In the genomic region with DNA sequence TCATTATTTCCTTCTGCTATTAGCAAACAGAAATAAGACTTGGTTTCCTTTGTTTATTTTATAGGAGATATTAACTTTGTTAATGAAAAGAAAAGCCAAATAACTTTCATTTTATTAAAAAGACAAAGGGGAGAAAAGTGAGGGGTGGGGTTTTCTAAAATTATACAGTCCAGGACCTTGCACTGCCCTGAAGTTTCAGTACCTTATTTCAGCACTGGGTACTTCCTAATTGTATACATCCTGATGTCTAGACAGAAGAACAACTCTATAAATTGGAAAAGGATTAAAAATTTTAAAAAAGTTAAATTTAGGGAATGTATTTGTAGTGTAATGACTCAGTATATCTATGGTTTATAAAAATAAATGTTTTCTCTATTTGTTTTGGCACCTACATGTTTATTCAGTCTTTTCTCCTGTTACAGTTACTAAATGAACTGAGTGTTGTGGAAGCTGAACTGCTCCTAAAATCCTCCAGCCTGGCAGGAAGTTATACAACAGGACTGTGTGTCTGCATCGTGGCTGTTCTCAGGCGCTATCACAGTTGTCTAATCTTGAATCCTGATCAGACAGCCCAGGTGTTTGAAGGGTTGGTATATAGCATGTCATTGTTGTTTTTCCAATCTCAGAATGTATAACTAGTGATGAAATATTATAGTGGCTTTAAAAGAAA, we compare ENCODE assay signal across 17 cellular contexts. TPM values are rescaled to one million over a fixed set of nuclear protein-coding genes. Genes with fewer than 3 reads are reported as not detected.
DNase-seq lines count a peak whose midpoint lies in the region; ATAC-seq and TF ChIP-seq lines count a peak whose summit lies in the region.
"Had no signal": no experiment of that assay in that cellular context is flagged by ENCODE, and none has a peak within 500 bp of the region (broad histone marks: within the 10 kb centered on the region; RNA-seq: fewer than 3 reads in every experiment).

No MANE protein-coding gene starts in this region.

- no peak overlapping the region for H2BK12ac ChIP-seq in neuronal stem cell (ENCODE audit: low read length)

- no peak overlapping the region for H3K27ac Mint-ChIP-seq in HFFc6
- H3K27ac Mint-ChIP-seq: activated CD4-positive, alpha-beta memory T cell treated with anti-CD3 and anti-CD28 coated beads, Interleukin-2, amount 10 ng/mL, durations not matched to agents 7 days and 5 days; T-helper 2 cell treated with Interferon-gamma antibody and Interleukin-4, amounts not matched to agents 5 μg/mL and 100 μg/mL, for 36 hours had no signal

- H3K9ac ChIP-seq in GM23248 (no peak overlapping the region), neuronal stem cell (ENCODE audit: low read depth, low read length, poor library complexity) (no peak overlapping the region)

- H3K9me2 ChIP-seq in GM23248 (ENCODE audit: insufficient read depth) = no peaks in the 10 kb centered on the region

- no peaks in the 10 kb centered on the region for H3K79me1 ChIP-seq in neuronal stem cell (ENCODE audit: low read depth, low read length)

- no peaks in the 10 kb centered on the region for H3K4me1 Mint-ChIP-seq in HFFc6 (ENCODE audit: low read depth)

- DNase-seq in GM23248 = no peak
- DNase-seq in SK-MEL-5 (ENCODE audit: low read depth, low spot score) = peak; percentile 35
- DNase-seq in fibroblast of gingiva (ENCODE audit: low read depth) = peak; percentile 30
- no peak for DNase-seq in sciatic nerve (ENCODE audit: low spot score)
- no peak for DNase-seq in neuronal stem cell (ENCODE audit: low spot score)
- no peak for DNase-seq in HFFc6
- DNase-seq in NCI-H1694 (lab: John Stamatoyannopoulos, UW) = no peak
- DNase-seq: activated CD4-positive, alpha-beta memory T cell treated with anti-CD3 and anti-CD28 coated beads, Interleukin-2, amount 10 ng/mL, durations not matched to agents 7 days and 5 days; activated effector memory CD4-positive, alpha-beta T cell treated with anti-CD3 and anti-CD28 coated beads, Interleukin-2, amount 50 U/mL, for 16 hours; COR-L47; left lung; NCI-H1048; NCI-H2227 treated with DMSO at 0.1 percent for 48 hours; small intestine had no signal

- no peak overlapping the region for H3K23ac ChIP-seq in neuronal stem cell (ENCODE audit: low read depth, low read length, poor library complexity)

- H3K27ac ChIP-seq in GM23248 (no peak overlapping the region), neuronal stem cell (replicated peaks; ENCODE audit: low read length) (no peak overlapping the region)

- H3K9me3 ChIP-seq in GM23248 (ENCODE audit: low read depth) (no peaks in the 10 kb centered on the region), neuronal stem cell (replicated peaks in 1 of 2; ENCODE audit: control insufficient read depth in 2 of 2, insufficient read depth in 1 of 2, low read depth in 1 of 2, low read length in 2 of 2) (no peaks in the 10 kb centered on the region)
- H3K9me3 ChIP-seq: left lung had no signal

- H3K14ac ChIP-seq in neuronal stem cell (ENCODE audit: low read length) = no peak overlapping the region

- H3K4me2 ChIP-seq in GM23248 (ENCODE audit: unreplicated experiment) (no peak overlapping the region), neuronal stem cell (ENCODE audit: insufficient read depth, low read length, poor library complexity, severe bottlenecking) (no peak overlapping the region)

- H4K91ac ChIP-seq in neuronal stem cell (ENCODE audit: low read depth, low read length, poor library complexity) = no peak overlapping the region

- no peak overlapping the region for H2BK5ac ChIP-seq in neuronal stem cell (ENCODE audit: low read length)

- no peak overlapping the region for H3K4me3 Mint-ChIP-seq in HFFc6
- H3K4me3 Mint-ChIP-seq: activated CD4-positive, alpha-beta memory T cell treated with anti-CD3 and anti-CD28 coated beads, Interleukin-2, amount 10 ng/mL, durations not matched to agents 7 days and 5 days; T-helper 2 cell treated with Interferon-gamma antibody and Interleukin-4, amounts not matched to agents 5 μg/mL and 100 μg/mL, for 36 hours had no signal

- peak; percentile 75 for ATAC-seq in sciatic nerve
- ATAC-seq: left lung had no signal

- 80 to 87% methylated on average over 2 of the region's 2 CpGs for WGBS in GM23248 (ENCODE audit: low coverage in 1 of 2, low lambda C conversion rate in 2 of 2, missing lambda C conversion rate in 2 of 2), 2 experiments
- no CpG with 5 or more reads among the region's 2 CpGs for WGBS in neuronal stem cell (ENCODE audit: extremely low coverage in 2 of 2, insufficient read length in 2 of 2, insufficient replicate concordance in 1 of 2), 2 donors

- intact Hi-C loops in sciatic nerve (cut with DNase I) = no loop called here

- TF ChIP-seq CTCF in HFFc6 (IDR thresholded peaks at IDR 0.05) = no peak

- no peak overlapping the region for H2BK120ac ChIP-seq in neuronal stem cell (ENCODE audit: low read depth, low read length)

- no peaks in the 10 kb centered on the region for H4K20me1 ChIP-seq in GM23248 (ENCODE audit: insufficient read depth)

- no peaks in the 10 kb centered on the region for H3K36me3 Mint-ChIP-seq in HFFc6 (ENCODE audit: low read depth)

- H3K4me1 ChIP-seq in GM23248 (ENCODE audit: insufficient read depth) (0 out of 2 replicates have a peak, but pooled peaks cover 3% of the 10 kb centered on the region), neuronal stem cell (ENCODE audit: control insufficient read depth in 2 of 2, insufficient read depth in 1 of 2, low read depth in 1 of 2, low read length in 2 of 2) (no peaks in the 10 kb centered on the region)

- H3K9me3 Mint-ChIP-seq in HFFc6 = no peaks in the 10 kb centered on the region
- H3K9me3 Mint-ChIP-seq: activated CD4-positive, alpha-beta memory T cell treated with anti-CD3 and anti-CD28 coated beads, Interleukin-2, amount 10 ng/mL, durations not matched to agents 7 days and 5 days; T-helper 2 cell treated with Interferon-gamma antibody and Interleukin-4, amounts not matched to agents 5 μg/mL and 100 μg/mL, for 36 hours had no signal

- H3K79me2 ChIP-seq in GM23248 (ENCODE audit: insufficient read depth) = no peaks in the 10 kb centered on the region

- H2BK15ac ChIP-seq in neuronal stem cell (ENCODE audit: low read length) = no peak overlapping the region

- no peaks in the 10 kb centered on the region for H3K27me3 Mint-ChIP-seq in HFFc6 (ENCODE audit: insufficient read depth)
- H3K27me3 Mint-ChIP-seq: activated CD4-positive, alpha-beta memory T cell treated with anti-CD3 and anti-CD28 coated beads, Interleukin-2, amount 10 ng/mL, durations not matched to agents 7 days and 5 days had no signal

- H3K18ac ChIP-seq in neuronal stem cell (ENCODE audit: low read length) = no peak overlapping the region

- no peak overlapping the region for H2AK5ac ChIP-seq in neuronal stem cell (ENCODE audit: low read depth, low read length)

- no peak overlapping the region for H4K8ac ChIP-seq in neuronal stem cell (ENCODE audit: low read depth, low read length)

- peak overlapping the region; percentile 33; the same call in 1 of the 2 replicates for H2AFZ ChIP-seq in GM23248
- no peak overlapping the region for H2AFZ ChIP-seq in neuronal stem cell (ENCODE audit: low read length)

- H3K36me3 ChIP-seq in GM23248 (ENCODE audit: low read depth) (no peaks in the 10 kb centered on the region), neuronal stem cell (replicated peaks in 1 of 2; ENCODE audit: control insufficient read depth in 2 of 2, insufficient read depth in 2 of 2, low read length in 2 of 2) (peaks cover 0 to 4% of the 10 kb centered on the region in 2 donors)
- H3K36me3 ChIP-seq: left lung had no signal

- no peaks in the 10 kb centered on the region for H3F3A ChIP-seq in GM23248 (ENCODE audit: insufficient read depth)

- no peak overlapping the region for H3K4ac ChIP-seq in neuronal stem cell (ENCODE audit: low read length)

- no peak overlapping the region for H3K4me3 ChIP-seq in GM23248
- no peak overlapping the region for H3K4me3 ChIP-seq in neuronal stem cell (ENCODE audit: low read length in 2 of 2)
- H3K4me3 ChIP-seq: left lung had no signal

- in situ Hi-C loops in GM23248 (cut with MboI) = no loop called here
- in situ Hi-C loops in SK-MEL-5 (cut with HindIII; ENCODE audit: low pct_unique_long_range_greater_than_20kb, low sequenced_read_pairs) = no loop called here

- no peaks in the 10 kb centered on the region for H3K27me3 ChIP-seq in GM23248 (replicated peaks; ENCODE audit: insufficient read depth)
- no peaks in the 10 kb centered on the region for H3K27me3 ChIP-seq in neuronal stem cell (ENCODE audit: control insufficient read depth in 3 of 3, insufficient read depth in 3 of 3, low read depth in 1 of 3, low read length in 3 of 3)
- H3K27me3 ChIP-seq: left lung had no signal

RNA-seq across cellular contexts. Expression of a gene that starts 27.6 kb away (rescaled TPM):
- not detected in 2 replicates for total RNA-seq in GM23248 (2014; rRNA removed; shearing (Covaris generic))
- not detected in 2 replicates for polyA plus RNA-seq in GM23248 (2016; fragmentation: Nextera tagmentation; extraction: Ambion mirVana)
- not detected in 2 replicates for total RNA-seq in SK-MEL-5 (2014; rRNA removed; shearing (Covaris generic))
- not detected in 2 replicates for polyA plus RNA-seq in SK-MEL-5 (2015; cell fraction: cytosol; rRNA removed)
- not detected in 2 replicates for polyA plus RNA-seq in SK-MEL-5 (2015; cell fraction: nucleus; rRNA removed)
- 3.7 TPM for total RNA-seq in sciatic nerve
- polyA plus RNA-seq in neuronal stem cell (2013, experiment 1 of 2) = not detected
- polyA plus RNA-seq in neuronal stem cell (2013, experiment 2 of 2) = not detected
- not detected for total RNA-seq in HFFc6 (2021; fragmentation: NEBNext Ultra II Directional; extraction: Animal tissue kit (Norgen Biotek cat#: 25700))
- total RNA-seq: activated CD4-positive, alpha-beta memory T cell treated with anti-CD3 and anti-CD28 coated beads, Interleukin-2, amount 10 ng/mL, durations not matched to agents 7 days and 5 days; epithelial cell of proximal tubule; HT-29 had no signal

RNA-seq across cellular contexts. Expression of a gene that starts 27.6 kb away (rescaled TPM):
- total RNA-seq in GM23248 (2014; rRNA removed; shearing (Covaris generic)) = not detected in 2 replicates
- not detected in 2 replicates for polyA plus RNA-seq in GM23248 (2016; fragmentation: Nextera tagmentation; extraction: Ambion mirVana)
- not detected in 2 replicates for total RNA-seq in SK-MEL-5 (2014; rRNA removed; shearing (Covaris generic))
- not detected in 2 replicates for polyA plus RNA-seq in SK-MEL-5 (2015; cell fraction: cytosol; rRNA removed)
- not detected in 2 replicates for polyA plus RNA-seq in SK-MEL-5 (2015; cell fraction: nucleus; rRNA removed)
- total RNA-seq in sciatic nerve = 27.1 TPM
- not detected for polyA plus RNA-seq in neuronal stem cell (2013, experiment 1 of 2)
- not detected for polyA plus RNA-seq in neuronal stem cell (2013, experiment 2 of 2)
- total RNA-seq in HFFc6 (2021; fragmentation: NEBNext Ultra II Directional; extraction: Animal tissue kit (Norgen Biotek cat#: 25700)) = not detected
- total RNA-seq: activated CD4-positive, alpha-beta memory T cell treated with anti-CD3 and anti-CD28 coated beads, Interleukin-2, amount 10 ng/mL, durations not matched to agents 7 days and 5 days; epithelial cell of proximal tubule; HT-29 had no signal

RNA-seq across cellular contexts. Expression of a gene that starts 40.3 kb away (rescaled TPM):
- 0.22 TPM in 1 of 2 replicates, not detected in the other for total RNA-seq in GM23248 (2014; rRNA removed; shearing (Covaris generic))
- not detected in 2 replicates for polyA plus RNA-seq in GM23248 (2016; fragmentation: Nextera tagmentation; extraction: Ambion mirVana)
- not detected in 2 replicates for total RNA-seq in SK-MEL-5 (2014; rRNA removed; shearing (Covaris generic))
- not detected in 2 replicates for polyA plus RNA-seq in SK-MEL-5 (2015; cell fraction: cytosol; rRNA removed)
- not detected in 2 replicates for polyA plus RNA-seq in SK-MEL-5 (2015; cell fraction: nucleus; rRNA removed)
- not detected for total RNA-seq in sciatic nerve
- polyA plus RNA-seq in neuronal stem cell (2013, experiment 1 of 2) = 0.03 TPM
- polyA plus RNA-seq in neuronal stem cell (2013, experiment 2 of 2) = not detected
- total RNA-seq in HFFc6 (2021; fragmentation: NEBNext Ultra II Directional; extraction: Animal tissue kit (Norgen Biotek cat#: 25700)) = not detected
- polyA plus RNA-seq: small intestine had no signal

Comparison
In these comparisons a context has a peak if more than half of its experiments do, and no peak if none do; other contexts are left out.
1. DNase-seq: peak in SK-MEL-5 (single experiment) and fibroblast of gingiva (single experiment); none in GM23248 (single experiment), sciatic nerve (single experiment), neuronal stem cell (single experiment), HFFc6 (single experiment) and NCI-H1694 (single experiment).
2. RNA of a gene that starts 27.6 kb away (total RNA-seq): 27.1 TPM in sciatic nerve (single experiment); not detected in GM23248, not detected in SK-MEL-5 and not detected in HFFc6; every median in the first group is over 10 times any median in the second.